Comparison of ENCODE assay signal across 8 cellular contexts in the genomic region with DNA sequence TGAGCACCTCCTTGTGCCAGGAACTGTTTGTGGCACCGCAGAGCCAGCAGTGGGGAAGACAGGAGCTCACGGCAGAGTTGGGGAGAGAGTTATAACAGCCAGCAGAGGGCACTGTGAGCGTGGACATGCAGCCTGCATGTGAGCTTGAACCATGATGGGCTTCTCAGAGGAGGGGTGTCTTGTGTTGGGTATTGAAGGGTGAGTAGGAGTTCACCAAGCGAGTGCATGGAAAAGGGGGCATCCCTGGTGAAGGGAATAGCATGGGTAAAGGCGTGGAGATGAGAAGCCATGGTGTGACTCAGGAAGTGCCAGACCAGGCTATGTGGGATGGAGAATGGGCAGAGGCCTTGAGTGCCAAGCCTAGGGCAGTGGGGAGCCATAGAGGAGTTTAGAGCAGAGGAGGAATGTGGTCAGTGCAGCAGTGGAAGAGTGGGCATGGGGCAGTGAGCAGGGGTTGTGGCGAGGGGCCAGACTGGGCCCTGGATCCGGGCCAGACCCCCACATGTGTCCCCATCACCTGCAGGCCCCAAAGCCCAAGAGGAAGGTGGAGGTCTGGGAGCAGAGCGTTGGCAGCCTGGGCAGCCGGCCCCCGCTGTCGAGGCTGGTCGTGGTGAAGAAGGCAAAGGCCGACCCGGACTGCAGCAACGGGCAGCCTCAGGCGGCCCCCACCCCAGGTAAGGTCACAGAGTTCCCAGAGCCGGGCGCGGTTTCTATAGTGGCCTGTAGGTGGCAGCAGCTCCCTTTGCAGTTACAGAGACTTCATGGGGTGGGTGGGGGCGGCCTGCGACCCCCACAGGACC. TPM values are rescaled to one million over a fixed set of nuclear protein-coding genes. Genes with fewer than 3 reads are reported as not detected.
DNase-seq lines count a peak whose midpoint lies in the region; ATAC-seq and TF ChIP-seq lines count a peak whose summit lies in the region.

No MANE protein-coding gene starts in this region.

- in situ Hi-C loops in mammary epithelial cell (cut with MboI; ENCODE audit: low sequenced_read_pairs in 2 of 2): loop anchor here (10.0 to 25.0 kb wide), 2 partner anchors 88 to 95 kb away; no protein-coding TSS in a partner anchor

- ATAC-seq in left lobe of liver (peak; percentile 70), HG03442 (IDR thresholded peaks at IDR 0.05; ENCODE audit: unreplicated experiment) (no peak), GM18519 (IDR thresholded peaks at IDR 0.05; ENCODE audit: low FRiP score, unreplicated experiment) (no peak)

- H3K27me3 ChIP-seq in mammary epithelial cell (ENCODE audit: insufficient read depth, low read length): no peaks in the 10 kb centered on the region

- BruUV-seq in mammary epithelial cell (replicated peaks; lab: Mats Ljungman, UMichigan): no TSS peak

- H3K4me1 ChIP-seq in mammary epithelial cell (ENCODE audit: insufficient read depth, low read length): no peaks in the 10 kb centered on the region

- 31% methylated on average over 12 of the region's 21 CpGs for WGBS in mammary epithelial cell (ENCODE audit: low coverage, missing lambda C conversion rate)

- H3K36me3 ChIP-seq in mammary epithelial cell (ENCODE audit: insufficient read depth, low read length): peaks cover 7% of the 10 kb centered on the region

- CTCF ChIA-PET in mammary epithelial cell (lab: Charles Lee; ENCODE audit: low non-redundant PET): interaction anchor here (0.5 to 1.1 kb wide), 8 partner anchors 21 to 962 kb away, joined by 3 to 8 read pairs (median 4); a partner anchor contains a TSS

- H2AFZ ChIP-seq in mammary epithelial cell (ENCODE audit: low read depth, low read length): no peak overlapping the region

- intact Hi-C loops in mammary epithelial cell (cut with micrococcal nuclease): loop anchor here (1.0 to 2.0 kb wide), 5 partner anchors 76 to 369 kb away; a partner anchor contains a TSS

- no peaks in the 10 kb centered on the region for H4K20me1 ChIP-seq in mammary epithelial cell (ENCODE audit: insufficient read depth, low read length)

- peaks cover 5% of the 10 kb centered on the region for H3K9me3 ChIP-seq in mammary epithelial cell (replicated peaks; ENCODE audit: insufficient read depth, low read length)

- DNase-seq in GDM1 (lab: John Stamatoyannopoulos, UW) (peak; percentile 66), MV-4-11 (lab: John Stamatoyannopoulos, UW) (peak; percentile 43), mammary epithelial cell (peak; percentile 42), left lobe of liver (ENCODE audit: low spot score) (peak; percentile 76)
- DNase-seq in stimulated activated CD8-positive, alpha-beta memory T cell treated with anti-CD3 and anti-CD28 coated beads, Interleukin-12 subunit alpha, Interleukin-12 subunit beta, amount 100 ng/mL, for 4 hours (ENCODE audit: low read depth): peak; percentile 25

- no peak overlapping the region for H3K27ac ChIP-seq in mammary epithelial cell (ENCODE audit: insufficient read depth, low read depth, low read length)

- H3K9ac ChIP-seq in mammary epithelial cell (ENCODE audit: insufficient read depth, low read length): no peak overlapping the region

- no peak overlapping the region for H3K4me2 ChIP-seq in mammary epithelial cell (ENCODE audit: insufficient read depth, low read depth, low read length)

- no peaks in the 10 kb centered on the region for H3K79me2 ChIP-seq in mammary epithelial cell (ENCODE audit: insufficient read depth, low read length)

- dilution Hi-C loops in mammary epithelial cell (cut with HindIII; ENCODE audit: low sequenced_read_pairs): no loop called here

- peak; percentile 67 for TF ChIP-seq CTCF in WI38 (IDR thresholded peaks at IDR 0.05; ENCODE audit: low read depth, low read length)
- peak; percentile 66 to 80 for TF ChIP-seq CTCF in mammary epithelial cell (conservative IDR thresholded peaks at IDR 0.05 in 1 of 2, IDR thresholded peaks at IDR 0.05 in 1 of 2; ENCODE audit: extremely low read depth in 1 of 2, insufficient read depth in 1 of 2, low read depth in 1 of 2, low read length in 2 of 2)

- H3K4me3 ChIP-seq in WI38 (ENCODE audit: low read depth, low read length) (no peak overlapping the region), mammary epithelial cell (replicated peaks in 1 of 3; ENCODE audit: insufficient read depth in 1 of 3, low read depth in 2 of 3, low read length in 3 of 3) (no peak overlapping the region)

RNA-seq across cellular contexts. Expression of a gene that starts 11.8 kb away (rescaled TPM):
- total RNA-seq in mammary epithelial cell: not detected
- polyA plus RNA-seq in mammary epithelial cell: not detected
- not detected for polyA minus RNA-seq in mammary epithelial cell
- total RNA-seq in left lobe of liver: 8.8 TPM

RNA-seq across cellular contexts. Expression of a gene that starts 20.4 kb away (rescaled TPM):
- 10 to 100 TPM; 14.4 to 15.0 TPM for total RNA-seq in mammary epithelial cell
- 18.9 TPM for polyA plus RNA-seq in mammary epithelial cell
- polyA minus RNA-seq in mammary epithelial cell: 2.9 TPM
- 8.1 TPM for total RNA-seq in left lobe of liver

RNA-seq across cellular contexts. Expression of a gene that starts 34.9 kb away (rescaled TPM):
- total RNA-seq in mammary epithelial cell (not detected), left lobe of liver (0.25 TPM)
- polyA plus RNA-seq in mammary epithelial cell: not detected
- polyA minus RNA-seq in mammary epithelial cell: not detected

RNA-seq across cellular contexts. Expression of a gene that starts 37.1 kb away (rescaled TPM):
- total RNA-seq in mammary epithelial cell: 1 to 10 TPM in 1 of 2 donors, under 1 TPM in 1; 0.50 to 7.8 TPM
- 3.0 TPM for polyA plus RNA-seq in mammary epithelial cell
- not detected for polyA minus RNA-seq in mammary epithelial cell
- 1.3 TPM for total RNA-seq in left lobe of liver

RNA-seq across cellular contexts. Expression of a gene that starts 38.0 kb away (rescaled TPM):
- total RNA-seq in mammary epithelial cell (not detected), left lobe of liver (1.3 TPM)
- polyA plus RNA-seq in mammary epithelial cell: 0.11 TPM
- not detected for polyA minus RNA-seq in mammary epithelial cell

Comparison
In these comparisons a context has a peak if more than half of its experiments do, and no peak if none do; other contexts are left out.
1. DNase-seq: peak in every context shown above with its lines; median percentile 76 in left lobe of liver; 66 in GDM1; 43 in MV-4-11; 42 in mammary epithelial cell; 25 in stimulated activated CD8-positive, alpha-beta memory T cell treated with anti-CD3 and anti-CD28 coated beads, Interleukin-12 subunit alpha, Interleukin-12 subunit beta, amount 100 ng/mL, for 4 hours.